In the genomic region with DNA sequence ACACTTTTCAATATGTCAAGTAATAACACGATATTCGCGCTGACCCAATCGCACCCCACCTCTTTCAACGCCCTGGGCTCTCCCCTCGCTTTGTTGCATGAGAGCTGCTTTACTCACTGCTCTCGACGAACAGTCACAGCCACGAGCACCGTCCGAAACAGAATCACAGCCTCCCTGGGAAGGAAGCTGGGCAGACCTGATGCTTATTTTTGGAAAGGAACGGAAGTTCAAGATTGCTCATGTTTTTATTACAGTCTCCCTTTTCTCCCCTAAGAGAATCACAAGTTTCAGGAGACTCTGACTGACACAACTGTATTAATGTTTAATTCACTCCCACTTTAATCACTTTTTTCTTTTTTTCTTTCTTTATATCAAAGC, we compare ENCODE assay signal across 9 cellular contexts.
DNase-seq lines count a peak whose midpoint lies in the region; ATAC-seq and TF ChIP-seq lines count a peak whose summit lies in the region.
"Had no signal": no experiment of that assay in that cellular context is flagged by ENCODE, and none has a peak within 500 bp of the region (broad histone marks: within the 10 kb centered on the region; RNA-seq: fewer than 3 reads in every experiment).

No MANE protein-coding gene starts in this region.

- H3K27me3 ChIP-seq in hepatocyte (no peaks in the 10 kb centered on the region), aorta (ENCODE audit: control insufficient read depth in 1 of 2, insufficient read depth in 2 of 2, low read length in 1 of 2) (no peaks in the 10 kb centered on the region)

- no peaks in the 10 kb centered on the region for H3K9me2 ChIP-seq in hepatocyte (replicated peaks; ENCODE audit: insufficient read depth)

- peaks cover 22% of the 10 kb centered on the region for H3K4me1 ChIP-seq in hepatocyte (ENCODE audit: insufficient read depth)
- peaks cover 0 to 3% of the 10 kb centered on the region in 2 donors for H3K4me1 ChIP-seq in aorta (ENCODE audit: control insufficient read depth in 1 of 2, insufficient read depth in 2 of 2, low read length in 2 of 2)

- DNase-seq in activated CD4-positive, CD25-positive, alpha-beta regulatory T cell treated with anti-CD3 and anti-CD28 coated beads, Interleukin-2, amount 50 U/mL, for 72 hours: no peak
- DNase-seq in activated CD4-positive, alpha-beta T cell treated with anti-CD3 and anti-CD28 coated beads, Interleukin-2, amount 50 U/mL, for 24 hours (ENCODE audit: low read depth in 1 of 2, low spot score in 1 of 2): peak; percentile 19 to 43
- no peak for DNase-seq in hepatocyte (ENCODE audit: low spot score)
- DNase-seq in aorta: peak; percentile 83
- DNase-seq in NCI-H2107 (lab: John Stamatoyannopoulos, UW): no peak
- no peak for DNase-seq in inferior parietal cortex (ENCODE audit: extremely low spot score)

- no peak overlapping the region for H3K4me2 ChIP-seq in hepatocyte
- H3K4me2 ChIP-seq: A549 had no signal

- 92% methylated on average over 12 of the region's 12 CpGs for WGBS in hepatocyte (ENCODE audit: low lambda C conversion rate, missing lambda C conversion rate)
- 2 to 6% methylated on average over 12 of the region's 12 CpGs for WGBS in aorta, 2 donors

- H3K9me3 ChIP-seq in hepatocyte (ENCODE audit: low read depth): no peaks in the 10 kb centered on the region
- no peaks in the 10 kb centered on the region for H3K9me3 ChIP-seq in aorta (ENCODE audit: control insufficient read depth, low read length)
- H3K9me3 ChIP-seq: A549 had no signal

- H3K27ac ChIP-seq in hepatocyte (peak overlapping the region; percentile 25), aorta (ENCODE audit: low read depth in 1 of 2, low read length in 2 of 2) (peak overlapping the region in 1 of 2 donors; percentile 10)
- H3K27ac ChIP-seq: A549 had no signal

- TF ChIP-seq CTCF in hepatocyte (IDR thresholded peaks at IDR 0.05; ENCODE audit: poor library complexity): no peak

- intact Hi-C loops in aorta (cut with DNase I): loop anchor here in 1 of 2 donors (5.0 kb wide), 1 partner anchor 65 kb away; no protein-coding TSS in a partner anchor

- H3K79me2 ChIP-seq in hepatocyte: peaks cover 95% of the 10 kb centered on the region

- H3K36me3 ChIP-seq in hepatocyte (replicated peaks; ENCODE audit: insufficient read depth, low read depth): no peaks in the 10 kb centered on the region
- no peaks in the 10 kb centered on the region for H3K36me3 ChIP-seq in aorta (ENCODE audit: control insufficient read depth in 1 of 2, insufficient read depth in 2 of 2, low read length in 1 of 2)

- H3K4me3 ChIP-seq in hepatocyte (no peak overlapping the region), aorta (ENCODE audit: low read length in 2 of 2) (no peak overlapping the region)
- H3K4me3 ChIP-seq: A549 had no signal

- H4K20me1 ChIP-seq in hepatocyte (ENCODE audit: insufficient read depth, poor library complexity, severe bottlenecking): peaks cover 94% of the 10 kb centered on the region

- peak; percentile 81 to 82 for ATAC-seq in activated CD4-positive, CD25-positive, alpha-beta regulatory T cell treated with anti-CD3 and anti-CD28 coated beads, Interleukin-2, amount 50 U/mL, for 24 hours
- ATAC-seq in HG03039 (IDR thresholded peaks at IDR 0.05; ENCODE audit: unreplicated experiment) (peak; percentile 64), aorta (ENCODE audit: low FRiP score) (peak; percentile 73)

- no peak overlapping the region for H2AFZ ChIP-seq in hepatocyte

Comparison
In these comparisons a context has a peak if more than half of its experiments do, and no peak if none do; other contexts are left out.
1. DNase-seq: peak in activated CD4-positive, alpha-beta T cell treated with anti-CD3 and anti-CD28 coated beads, Interleukin-2, amount 50 U/mL, for 24 hours (2 of 2) and aorta (2 of 2); none in activated CD4-positive, CD25-positive, alpha-beta regulatory T cell treated with anti-CD3 and anti-CD28 coated beads, Interleukin-2, amount 50 U/mL, for 72 hours (single experiment), hepatocyte (single experiment), NCI-H2107 (single experiment) and inferior parietal cortex (single experiment).
2. Peak in every context shown above with its lines, with median percentiles within 50 percentile points of each other: ATAC-seq.